17 cellular contexts compared by ENCODE assay signal in genomic region chr4:122046255-122046654, GRCh38.
DNase-seq lines count a peak whose midpoint lies in the region; ATAC-seq and TF ChIP-seq lines count a peak whose summit lies in the region.
"Had no signal": no experiment of that assay in that cellular context is flagged by ENCODE, and none has a peak within 500 bp of the region (broad histone marks: within the 10 kb centered on the region; RNA-seq: fewer than 3 reads in every experiment).

No MANE protein-coding gene starts in this region.

- no peak overlapping the region for H3K4me2 ChIP-seq in IMR-90 (ENCODE audit: low read depth, low read length)
- no peak overlapping the region for H3K4me2 ChIP-seq in mesenchymal stem cell (ENCODE audit: low read length, poor library complexity, severe bottlenecking)
- H3K4me2 ChIP-seq: BLaER1 had no signal

- H2BK120ac ChIP-seq in IMR-90 (ENCODE audit: low read depth, low read length) (no peak overlapping the region; the same call in 1 of the 2 replicates), mesenchymal stem cell (ENCODE audit: low read depth, low read length) (no peak overlapping the region)

- intact Hi-C loops in IMR-90 (cut with micrococcal nuclease) = no loop called here
- intact Hi-C loops in lower leg skin (cut with DNase I; ENCODE audit: low total_unique reads) = no loop called here

- H3K9ac ChIP-seq in IMR-90 (ENCODE audit: low read depth, low read length) (no peak overlapping the region), mesenchymal stem cell (ENCODE audit: low read length) (no peak overlapping the region)
- H3K9ac ChIP-seq: BLaER1 had no signal

- peaks cover 5% of the 10 kb centered on the region for H3K27me3 Mint-ChIP-seq in activated naive CD8-positive, alpha-beta T cell treated with anti-CD3 and anti-CD28 coated beads for 36 hours

- in situ Hi-C loops in IMR-90 (cut with MboI; ENCODE audit: low sequenced_read_pairs) = no loop called here

- H3K9me1 ChIP-seq in IMR-90 (ENCODE audit: insufficient read depth, low read length) = no peaks in the 10 kb centered on the region; the same call in none of the 2 replicates

- H3K56ac ChIP-seq in IMR-90 (ENCODE audit: extremely low read depth, insufficient read depth, low read length) = no peak overlapping the region

- H2BK15ac ChIP-seq in IMR-90 (ENCODE audit: low read depth, low read length) (peak overlapping the region; percentile 26; the same call in 2 of the 3 replicates), mesenchymal stem cell (ENCODE audit: low read depth, poor library complexity, severe bottlenecking) (no peak overlapping the region)

- POLR2A ChIA-PET in HEK293 (lab: Yijun Ruan, JAX) = no interaction called here
- POLR2A ChIA-PET in IMR-90 (lab: Charles Lee; ENCODE audit: unreplicated experiment) = no interaction called here

- no peaks in the 10 kb centered on the region for H3K4me1 Mint-ChIP-seq in activated naive CD8-positive, alpha-beta T cell treated with anti-CD3 and anti-CD28 coated beads for 36 hours
- H3K4me1 Mint-ChIP-seq: CD14-positive monocyte; CD4-positive, CD25-positive, alpha-beta regulatory T cell had no signal

- H2AK5ac ChIP-seq in IMR-90 (ENCODE audit: low read depth, low read length) = no peak overlapping the region
- peak overlapping the region; percentile 48 for H2AK5ac ChIP-seq in mesenchymal stem cell (ENCODE audit: low read length, severe bottlenecking)

- ATAC-seq in IMR-90 (ENCODE audit: low read depth) = no peak
- ATAC-seq: GM12878 had no signal

- H3K27me3 ChIP-seq in IMR-90 (ENCODE audit: control insufficient read depth, insufficient read depth, low read length) = no peaks in the 10 kb centered on the region
- H3K27me3 ChIP-seq in mesenchymal stem cell (ENCODE audit: control insufficient read depth in 1 of 2, insufficient read depth in 1 of 2, low read length in 2 of 2) = no peaks in the 10 kb centered on the region
- H3K27me3 ChIP-seq: BE2C, BLaER1 had no signal

- no peak overlapping the region for H4K91ac ChIP-seq in IMR-90 (ENCODE audit: insufficient read depth, low read depth, low read length)
- no peak overlapping the region for H4K91ac ChIP-seq in mesenchymal stem cell (ENCODE audit: low read length)

- TF ChIP-seq RAD21 in IMR-90 (IDR thresholded peaks at IDR 0.05; ENCODE audit: low read length) = no peak

- 0 out of 2 replicates have a peak overlapping the region, but pooled peaks have one; percentile 5 for H2BK20ac ChIP-seq in IMR-90 (ENCODE audit: low read depth, low read length)

- no peak for TF ChIP-seq CTCF in HEK293 (tag by site-specific recombination; IDR thresholded peaks at IDR 0.05)
- TF ChIP-seq CTCF in IMR-90 (conservative IDR thresholded peaks at IDR 0.05; ENCODE audit: low read depth, low read length) = no peak
- TF ChIP-seq CTCF in lower leg skin (IDR thresholded peaks at IDR 0.05) = no peak

- H3K23ac ChIP-seq in IMR-90 (ENCODE audit: low read depth, low read length) (no peak overlapping the region), mesenchymal stem cell (ENCODE audit: low read length in 2 of 2) (no peak overlapping the region)

- H4K8ac ChIP-seq in IMR-90 (ENCODE audit: low read depth in 2 of 2, low read length in 2 of 2) = no peak overlapping the region
- H4K8ac ChIP-seq in mesenchymal stem cell (ENCODE audit: low read length) = no peak overlapping the region

- H4K5ac ChIP-seq in IMR-90 (ENCODE audit: low read depth, low read length) = no peak overlapping the region

- H3K14ac ChIP-seq in IMR-90 (replicated peaks; ENCODE audit: low read depth, low read length) = no peak overlapping the region
- no peak overlapping the region for H3K14ac ChIP-seq in mesenchymal stem cell (ENCODE audit: low read length in 2 of 2)

- H3K27ac ChIP-seq in HEK293 (ENCODE audit: extremely low read depth, low read depth, low read length) = no peak overlapping the region
- no peak overlapping the region for H3K27ac ChIP-seq in IMR-90 (ENCODE audit: insufficient read depth, low read length)
- H3K27ac ChIP-seq in mesenchymal stem cell (ENCODE audit: low read length, poor library complexity, severe bottlenecking) = no peak overlapping the region
- H3K27ac ChIP-seq: BLaER1 had no signal

- H3K4me3 ChIP-seq in HEK293 (ENCODE audit: low read depth, low read length) = no peak overlapping the region
- no peak overlapping the region for H3K4me3 ChIP-seq in IMR-90 (ENCODE audit: insufficient read depth, low read depth, low read length)
- no peak overlapping the region for H3K4me3 ChIP-seq in mesenchymal stem cell (ENCODE audit: insufficient read depth in 1 of 2, low read depth in 1 of 2, low read length in 2 of 2)
- no peak overlapping the region for H3K4me3 ChIP-seq in lower leg skin (ENCODE audit: low read depth, poor library complexity, severe bottlenecking)
- H3K4me3 ChIP-seq: BLaER1, GM12878 had no signal

- H3K4me3 Mint-ChIP-seq in activated naive CD8-positive, alpha-beta T cell treated with anti-CD3 and anti-CD28 coated beads for 36 hours = no peak overlapping the region
- H3K4me3 Mint-ChIP-seq: CD14-positive monocyte; CD4-positive, alpha-beta memory T cell; CD4-positive, CD25-positive, alpha-beta regulatory T cell; CD8-positive, alpha-beta memory T cell had no signal

- H2BK5ac ChIP-seq in IMR-90 (ENCODE audit: low read depth, low read length, poor library complexity, severe bottlenecking) (no peak overlapping the region), mesenchymal stem cell (ENCODE audit: low read depth, low read length, poor library complexity, severe bottlenecking) (no peak overlapping the region)

- no CpG with 5 or more reads among the region's 2 CpGs for WGBS in IMR-90 (ENCODE audit: extremely low coverage in 2 of 2, insufficient read length in 1 of 2), 2 experiments
- 90% methylated on average over 1 of the region's 2 CpGs for WGBS in mesenchymal stem cell
- WGBS in lower leg skin, 2 donors = 90 to 94% methylated on average over 2 of the region's 2 CpGs

- H2BK12ac ChIP-seq in mesenchymal stem cell (ENCODE audit: low read length in 2 of 2) = no peak overlapping the region

- TF ChIP-seq POLR2A in IMR-90 (IDR thresholded peaks at IDR 0.05; ENCODE audit: low read depth, low read length) (no peak), lower leg skin (IDR thresholded peaks at IDR 0.05) (no peak)

- H3K4me1 ChIP-seq in HEK293 (ENCODE audit: control insufficient read depth, insufficient read depth, low read length) = peaks cover 5% of the 10 kb centered on the region; the same call in 1 of the 2 replicates
- peaks cover 2% of the 10 kb centered on the region; the same call in 1 of the 2 replicates for H3K4me1 ChIP-seq in IMR-90 (ENCODE audit: control insufficient read depth, insufficient read depth, low read length)
- H3K4me1 ChIP-seq in mesenchymal stem cell (ENCODE audit: control insufficient read depth, insufficient read depth, low read depth, low read length) = no peaks in the 10 kb centered on the region
- H3K4me1 ChIP-seq: BE2C, BLaER1 had no signal

- H2AFZ ChIP-seq in IMR-90 (replicated peaks; ENCODE audit: low read length, poor library complexity) = no peak overlapping the region
- H2AFZ ChIP-seq in mesenchymal stem cell (ENCODE audit: low read depth, low read length) = no peak overlapping the region

- BruUV-seq in IMR-90 (replicated peaks; lab: Mats Ljungman, UMichigan) = no TSS peak

- no peak overlapping the region for H2AK9ac ChIP-seq in IMR-90 (replicated peaks; ENCODE audit: low read depth, low read length, poor library complexity)

- H3K36me3 ChIP-seq in HEK293 (ENCODE audit: control insufficient read depth in 2 of 2, insufficient read depth in 1 of 2, low read length in 2 of 2) (no peaks in the 10 kb centered on the region), IMR-90 (ENCODE audit: control insufficient read depth, insufficient read depth, low read length) (no peaks in the 10 kb centered on the region), mesenchymal stem cell (ENCODE audit: control insufficient read depth in 1 of 2, insufficient read depth in 2 of 2, low read depth in 1 of 2, low read length in 2 of 2) (no peaks in the 10 kb centered on the region)
- H3K36me3 ChIP-seq: BE2C, BLaER1 had no signal

- no peaks in the 10 kb centered on the region for H4K20me1 ChIP-seq in IMR-90 (ENCODE audit: insufficient read depth, low read length)
- H4K20me1 ChIP-seq: BLaER1 had no signal

- H3K27ac Mint-ChIP-seq in activated naive CD8-positive, alpha-beta T cell treated with anti-CD3 and anti-CD28 coated beads for 36 hours = no peak overlapping the region
- H3K27ac Mint-ChIP-seq: CD14-positive monocyte; CD4-positive, alpha-beta memory T cell; CD4-positive, CD25-positive, alpha-beta regulatory T cell; CD8-positive, alpha-beta memory T cell had no signal

- H3K9me3 ChIP-seq in HEK293 (ENCODE audit: control insufficient read depth, insufficient read depth, low read depth, low read length) = no peaks in the 10 kb centered on the region
- H3K9me3 ChIP-seq in IMR-90 (ENCODE audit: control insufficient read depth, insufficient read depth, low read length) = no peaks in the 10 kb centered on the region
- H3K9me3 ChIP-seq in mesenchymal stem cell (ENCODE audit: control insufficient read depth, low read length) = no peaks in the 10 kb centered on the region
- H3K9me3 ChIP-seq: BE2C, BLaER1 had no signal

- dilution Hi-C loops in IMR-90 (cut with HindIII; ENCODE audit: low sequenced_read_pairs, unreplicated experiment) = no loop called here

- H3K36me3 Mint-ChIP-seq in activated naive CD8-positive, alpha-beta T cell treated with anti-CD3 and anti-CD28 coated beads for 36 hours = no peaks in the 10 kb centered on the region
- H3K36me3 Mint-ChIP-seq: CD14-positive monocyte; CD4-positive, alpha-beta memory T cell; CD4-positive, CD25-positive, alpha-beta regulatory T cell had no signal

- CTCF ChIA-PET in HEK293 (lab: Yijun Ruan, JAX) (no interaction called here), IMR-90 (lab: Yijun Ruan, JAX) (no interaction called here)

- DNase-seq in IMR-90 (no peak), mesenchymal stem cell (no peak), lower leg skin (ENCODE audit: low spot score in 2 of 2) (no peak)
- DNase-seq in activated naive CD8-positive, alpha-beta T cell treated with anti-CD3 and anti-CD28 coated beads for 36 hours = no peak
- DNase-seq: 8988T; ACHN; C1 segment of cervical spinal cord; CD4-positive, alpha-beta memory T cell; CD4-positive, CD25-positive, alpha-beta regulatory T cell; CD8-positive, alpha-beta memory T cell; DND-41; GDM1 had no signal

- H3K4ac ChIP-seq in IMR-90 (ENCODE audit: low read depth, low read length) (peak overlapping the region; percentile 51; the same call in 1 of the 2 replicates), mesenchymal stem cell (ENCODE audit: low read depth in 1 of 2, low read length in 2 of 2) (no peak overlapping the region)

- H3K79me1 ChIP-seq in IMR-90 (ENCODE audit: low read depth in 1 of 2, low read length in 2 of 2) = no peaks in the 10 kb centered on the region
- no peaks in the 10 kb centered on the region for H3K79me1 ChIP-seq in mesenchymal stem cell (replicated peaks; ENCODE audit: low read length, poor library complexity, severe bottlenecking)

- H3K18ac ChIP-seq in IMR-90 (ENCODE audit: low read depth, low read length) (no peak overlapping the region), mesenchymal stem cell (ENCODE audit: low read depth in 1 of 2, low read length in 2 of 2) (no peak overlapping the region)

- no peaks in the 10 kb centered on the region for H3K9me3 Mint-ChIP-seq in activated naive CD8-positive, alpha-beta T cell treated with anti-CD3 and anti-CD28 coated beads for 36 hours
- H3K9me3 Mint-ChIP-seq: CD4-positive, CD25-positive, alpha-beta regulatory T cell had no signal

TF ChIP-seq in IMR-90, 13 proteins besides CTCF, POLR2A, EP300 and RAD21 (continues in another document):
- no peak for TF ChIP-seq RFX5 (IDR thresholded peaks at IDR 0.05; ENCODE audit: low read depth, low read length)
